In the genomic region with DNA sequence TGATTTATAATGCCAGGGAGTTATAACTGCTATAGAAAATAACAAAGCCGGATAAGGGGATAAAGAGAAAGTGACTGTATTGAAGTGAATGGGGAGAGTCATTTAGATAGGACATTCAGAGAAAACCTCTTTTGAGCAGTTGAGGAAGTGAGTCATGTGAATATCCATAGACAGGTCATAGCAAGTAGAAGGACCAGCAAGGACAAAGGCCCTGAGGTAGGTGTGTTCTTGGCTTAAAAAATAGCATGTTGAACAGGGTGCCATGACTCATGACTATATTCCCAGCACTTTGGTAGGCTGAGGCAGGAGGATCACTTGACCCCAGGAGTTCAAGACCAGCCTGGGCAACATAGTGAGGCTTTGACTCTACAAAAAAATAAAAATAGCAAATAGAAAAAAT, we compare ENCODE assay signal across 14 cellular contexts. TPM values are rescaled to one million over a fixed set of nuclear protein-coding genes. Genes with fewer than 3 reads are reported as not detected.
A peak's percentile ranks its signal among the peaks of the same experiment; 100 is the strongest.
DNase-seq lines count a peak whose midpoint lies in the region; ATAC-seq, FAIRE-seq and TF ChIP-seq lines count a peak whose summit lies in the region.
"Had no signal": no experiment of that assay in that cellular context is flagged by ENCODE, and none has a peak within 500 bp of the region (broad histone marks: within the 10 kb centered on the region; RNA-seq: fewer than 3 reads in every experiment).

No MANE protein-coding gene starts in this region.

- H3K36me3 ChIP-seq in bronchial epithelial cell (ENCODE audit: control insufficient read depth, insufficient read depth, low read length): no peaks in the 10 kb centered on the region
- H3K36me3 ChIP-seq: sigmoid colon, upper lobe of left lung had no signal

- TF ChIP-seq CTCF in NB4 (IDR thresholded peaks at IDR 0.05; ENCODE audit: low read depth, low read length) (no peak), bronchial epithelial cell (IDR thresholded peaks at IDR 0.05; ENCODE audit: insufficient read depth, low read length, severe bottlenecking) (no peak)

- peaks cover 9% of the 10 kb centered on the region for H3K4me1 Mint-ChIP-seq in activated naive CD4-positive, alpha-beta T cell treated with anti-CD3 and anti-CD28 coated beads, Interleukin-2, amount 10 ng/mL, durations not matched to agents 7 days and 5 days
- H3K4me1 Mint-ChIP-seq in stimulated activated naive B cell treated with anti-CD40 and anti-IgM and Interleukin-4, amounts not matched to agents 10 μg/mL and 1 μg/mL and 100 μg/mL, for 72 hours: peaks cover 8 to 12% of the 10 kb centered on the region in 2 donors
- H3K4me1 Mint-ChIP-seq in immature natural killer cell: peaks cover 6 to 19% of the 10 kb centered on the region in 2 donors

- H3K27me3 Mint-ChIP-seq in activated naive CD4-positive, alpha-beta T cell treated with anti-CD3 and anti-CD28 coated beads, Interleukin-2, amount 10 ng/mL, durations not matched to agents 7 days and 5 days: no peaks in the 10 kb centered on the region
- H3K27me3 Mint-ChIP-seq in stimulated activated naive B cell treated with anti-CD40 and anti-IgM and Interleukin-4, amounts not matched to agents 10 μg/mL and 1 μg/mL and 100 μg/mL, for 72 hours: no peaks in the 10 kb centered on the region
- peaks cover 0 to 3% (median 2%) of the 10 kb centered on the region in 3 donors for H3K27me3 Mint-ChIP-seq in immature natural killer cell (ENCODE audit: low read depth in 3 of 3)
- H3K27me3 Mint-ChIP-seq: activated naive CD4-positive, alpha-beta T cell treated with anti-CD3 and anti-CD28 coated beads, Interleukin-2, amount 50 U/mL, for 24 hours had no signal

- H3K27ac Mint-ChIP-seq in activated naive CD4-positive, alpha-beta T cell treated with anti-CD3 and anti-CD28 coated beads, Interleukin-2, amount 50 U/mL, for 72 hours: peak overlapping the region in 1 of 2 donors; percentile 40
- H3K27ac Mint-ChIP-seq in activated naive CD4-positive, alpha-beta T cell treated with anti-CD3 and anti-CD28 coated beads, Interleukin-2, amount 10 ng/mL, durations not matched to agents 7 days and 5 days: no peak overlapping the region
- H3K27ac Mint-ChIP-seq in stimulated activated naive B cell treated with anti-CD40 and anti-IgM and Interleukin-4, amounts not matched to agents 10 μg/mL and 1 μg/mL and 100 μg/mL, for 72 hours: no peak overlapping the region
- no peak overlapping the region for H3K27ac Mint-ChIP-seq in immature natural killer cell
- H3K27ac Mint-ChIP-seq: activated naive CD4-positive, alpha-beta T cell treated with anti-CD3 and anti-CD28 coated beads, Interleukin-2, amount 50 U/mL, for 24 hours had no signal

- intact Hi-C loops in posterior cingulate gyrus (cut with DNase I): no loop called here

- peaks cover 0 to 9% of the 10 kb centered on the region in 2 donors for H3K9me3 Mint-ChIP-seq in activated naive CD4-positive, alpha-beta T cell treated with anti-CD3 and anti-CD28 coated beads, Interleukin-2, amount 50 U/mL, for 72 hours
- no peaks in the 10 kb centered on the region for H3K9me3 Mint-ChIP-seq in activated naive CD4-positive, alpha-beta T cell treated with anti-CD3 and anti-CD28 coated beads, Interleukin-2, amount 10 ng/mL, durations not matched to agents 7 days and 5 days
- H3K9me3 Mint-ChIP-seq in stimulated activated naive B cell treated with anti-CD40 and anti-IgM and Interleukin-4, amounts not matched to agents 10 μg/mL and 1 μg/mL and 100 μg/mL, for 72 hours: no peaks in the 10 kb centered on the region
- peaks cover 0 to 1% (median 0%) of the 10 kb centered on the region in 6 donors for H3K9me3 Mint-ChIP-seq in immature natural killer cell
- H3K9me3 Mint-ChIP-seq: activated naive CD4-positive, alpha-beta T cell treated with anti-CD3 and anti-CD28 coated beads, Interleukin-2, amount 50 U/mL, for 24 hours had no signal

- no peak overlapping the region for H3K4me3 Mint-ChIP-seq in activated naive CD4-positive, alpha-beta T cell treated with anti-CD3 and anti-CD28 coated beads, Interleukin-2, amount 10 ng/mL, durations not matched to agents 7 days and 5 days
- H3K4me3 Mint-ChIP-seq in stimulated activated naive B cell treated with anti-CD40 and anti-IgM and Interleukin-4, amounts not matched to agents 10 μg/mL and 1 μg/mL and 100 μg/mL, for 72 hours: no peak overlapping the region
- H3K4me3 Mint-ChIP-seq in immature natural killer cell: no peak overlapping the region
- H3K4me3 Mint-ChIP-seq: activated naive CD4-positive, alpha-beta T cell treated with anti-CD3 and anti-CD28 coated beads, Interleukin-2, amount 50 U/mL, for 24 hours had no signal

- TF ChIP-seq POLR2A in NB4 (IDR thresholded peaks at IDR 0.05; ENCODE audit: extremely low read depth, insufficient read length): no peak

- CTCF ChIA-PET in activated naive CD4-positive, alpha-beta T cell treated with anti-CD3 and anti-CD28 coated beads, Interleukin-2, amount 10 ng/mL, durations not matched to agents 7 days and 5 days (lab: Charles Lee): no interaction called here

- H3K27me3 ChIP-seq in bronchial epithelial cell (ENCODE audit: control insufficient read depth, insufficient read depth, low read length): no peaks in the 10 kb centered on the region
- H3K27me3 ChIP-seq: sigmoid colon, upper lobe of left lung had no signal

- no peak for DNase-seq in activated naive CD4-positive, alpha-beta T cell treated with anti-CD3 and anti-CD28 coated beads, Interleukin-2, amount 50 U/mL, for 72 hours (ENCODE audit: low spot score in 2 of 2)
- no peak for DNase-seq in activated naive CD4-positive, alpha-beta T cell treated with anti-CD3 and anti-CD28 coated beads, Interleukin-2, amount 10 ng/mL, durations not matched to agents 7 days and 5 days
- peak; percentile 47 for DNase-seq in NB4 (ENCODE audit: low read depth)
- DNase-seq in bronchial epithelial cell (ENCODE audit: low read depth): peak; percentile 98
- DNase-seq in stimulated activated naive B cell treated with anti-CD40 and anti-IgM and Interleukin-4, amounts not matched to agents 10 μg/mL and 1 μg/mL and 100 μg/mL, for 72 hours: no peak
- no peak for DNase-seq in posterior cingulate gyrus
- no peak for DNase-seq in immature natural killer cell
- DNase-seq: caudate nucleus; midbrain; stimulated activated CD4-positive, alpha-beta T cell treated with anti-CD3 and anti-CD28 coated beads, Interleukin-4, amount 100 ng/mL, for 1 hour had no signal

- H3K36me3 Mint-ChIP-seq in activated naive CD4-positive, alpha-beta T cell treated with anti-CD3 and anti-CD28 coated beads, Interleukin-2, amount 50 U/mL, for 72 hours: peaks cover 0 to 6% of the 10 kb centered on the region in 2 donors
- H3K36me3 Mint-ChIP-seq in activated naive CD4-positive, alpha-beta T cell treated with anti-CD3 and anti-CD28 coated beads, Interleukin-2, amount 10 ng/mL, durations not matched to agents 7 days and 5 days: no peaks in the 10 kb centered on the region
- no peaks in the 10 kb centered on the region for H3K36me3 Mint-ChIP-seq in stimulated activated naive B cell treated with anti-CD40 and anti-IgM and Interleukin-4, amounts not matched to agents 10 μg/mL and 1 μg/mL and 100 μg/mL, for 72 hours
- peaks cover 0 to 3% (median 0%) of the 10 kb centered on the region in 3 donors for H3K36me3 Mint-ChIP-seq in immature natural killer cell
- H3K36me3 Mint-ChIP-seq: activated naive CD4-positive, alpha-beta T cell treated with anti-CD3 and anti-CD28 coated beads, Interleukin-2, amount 50 U/mL, for 24 hours had no signal

- ATAC-seq in activated naive CD4-positive, alpha-beta T cell treated with anti-CD3 and anti-CD28 coated beads, Interleukin-2, amount 50 U/mL, for 72 hours: peak; percentile 89 to 92
- peak; percentile 56 to 69 for ATAC-seq in stimulated activated naive B cell treated with anti-CD40 and anti-IgM and Interleukin-4, amounts not matched to agents 10 μg/mL and 1 μg/mL and 100 μg/mL, for 72 hours (replicated peaks)
- ATAC-seq in GM18520 (IDR thresholded peaks at IDR 0.05; ENCODE audit: unreplicated experiment): no peak

- H3K4me3 ChIP-seq in NB4 (ENCODE audit: low read depth, low read length) (no peak overlapping the region), bronchial epithelial cell (ENCODE audit: low read depth, low read length) (no peak overlapping the region)
- H3K4me3 ChIP-seq: sigmoid colon, upper lobe of left lung had no signal

- no peak for FAIRE-seq in bronchial epithelial cell (lab: Jason Lieb, UNC)

RNA-seq across cellular contexts. Expression of a gene that starts 51.5 kb away (rescaled TPM):
- total RNA-seq in activated naive CD4-positive, alpha-beta T cell treated with anti-CD3 and anti-CD28 coated beads, Interleukin-2, amount 50 U/mL, for 72 hours: 100 to 1,000 TPM; 182 to 232 TPM
- 175 and 183 TPM in 2 replicates for total RNA-seq in bronchial epithelial cell
- polyA plus RNA-seq in immature natural killer cell: 1,000 to 10,000 TPM; 1,248 to 1,847 (median 1,256) TPM

Comparison
In these comparisons a context has a peak if more than half of its experiments do, and no peak if none do; other contexts are left out.
1. DNase-seq: peak in NB4 (single experiment) and bronchial epithelial cell (single experiment); none in activated naive CD4-positive, alpha-beta T cell treated with anti-CD3 and anti-CD28 coated beads, Interleukin-2, amount 50 U/mL, for 72 hours (0 of 2), activated naive CD4-positive, alpha-beta T cell treated with anti-CD3 and anti-CD28 coated beads, Interleukin-2, amount 10 ng/mL, durations not matched to agents 7 days and 5 days (single experiment), stimulated activated naive B cell treated with anti-CD40 and anti-IgM and Interleukin-4, amounts not matched to agents 10 μg/mL and 1 μg/mL and 100 μg/mL, for 72 hours (single experiment), posterior cingulate gyrus (0 of 10) and immature natural killer cell (0 of 3).